In the genomic region with DNA sequence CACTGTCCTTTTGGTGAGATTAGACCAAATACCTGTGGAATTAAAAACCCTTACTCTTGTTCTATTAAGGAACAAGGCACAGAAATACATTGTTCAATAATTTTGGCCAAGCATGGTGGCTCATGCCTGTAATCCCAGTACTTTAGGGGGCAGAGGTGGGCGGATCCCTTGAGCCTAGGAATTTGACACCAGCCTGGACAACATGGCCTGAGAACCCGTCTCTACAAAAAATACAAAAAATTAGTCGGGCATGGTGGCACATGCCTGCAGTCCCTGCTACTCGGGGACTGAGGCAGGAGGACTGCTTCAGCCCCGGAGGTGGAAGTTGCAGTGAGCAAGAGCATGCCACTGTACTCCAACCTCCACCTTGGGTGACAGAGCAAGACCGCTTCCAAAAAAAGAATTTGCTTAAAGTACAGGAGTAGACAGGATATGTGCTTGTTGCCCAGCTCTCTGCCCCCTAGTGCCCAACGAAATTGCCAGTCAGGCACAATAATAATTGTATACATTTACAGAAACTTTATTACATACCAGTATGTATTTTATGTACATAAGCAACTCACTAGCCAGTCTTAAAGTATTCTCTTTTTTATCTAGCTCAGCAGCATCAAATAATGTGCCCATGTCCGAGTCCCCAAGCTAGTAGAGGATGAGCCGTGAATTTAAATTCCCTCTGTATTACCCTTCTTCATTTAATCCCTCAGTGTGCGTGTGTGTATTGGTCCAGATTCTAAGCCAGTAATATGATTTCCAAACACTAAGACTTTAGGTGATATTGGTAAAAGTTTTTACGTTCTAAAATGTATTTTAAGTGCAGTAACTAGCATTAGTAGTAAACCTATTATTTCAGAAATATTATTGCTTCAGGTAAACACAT, we compare ENCODE assay signal across 1 cellular context.
TF ChIP-seq lines count a peak whose summit lies in the region.

No MANE protein-coding gene starts in this region.

TF ChIP-seq in H1, 55 proteins besides CTCF, POLR2A, EP300 and RAD21:
- TF ChIP-seq SUZ12 (IDR thresholded peaks at IDR 0.05; ENCODE audit: low read length) = no peak
- TF ChIP-seq SIX5 (IDR thresholded peaks at IDR 0.05; ENCODE audit: low read depth, low read length) = no peak
- TF ChIP-seq PHF8 (conservative IDR thresholded peaks at IDR 0.05; ENCODE audit: low read depth, low read length) = no peak
- no peak for TF ChIP-seq EGR1 (IDR thresholded peaks at IDR 0.05; ENCODE audit: borderline replicate concordance, low read depth, low read length)
- TF ChIP-seq KDM5A (IDR thresholded peaks at IDR 0.05; ENCODE audit: low read length) = no peak
- no peak for TF ChIP-seq KDM1A (IDR thresholded peaks at IDR 0.05; ENCODE audit: borderline replicate concordance, low read length)
